In genomic region chr15:63495343-63495742, GRCh38 we compare ENCODE assay signal across 19 cellular contexts. TPM values are rescaled to one million over a fixed set of nuclear protein-coding genes. Genes with fewer than 3 reads are reported as not detected.
DNase-seq lines count a peak whose midpoint lies in the region; ATAC-seq and TF ChIP-seq lines count a peak whose summit lies in the region.
"Had no signal": no experiment of that assay in that cellular context is flagged by ENCODE, and none has a peak within 500 bp of the region (broad histone marks: within the 10 kb centered on the region; RNA-seq: fewer than 3 reads in every experiment).

No MANE protein-coding gene starts in this region.

- H3K36me3 ChIP-seq in CD4-positive, CD25-positive, alpha-beta regulatory T cell (ENCODE audit: control insufficient read depth, insufficient read depth, low read length) = no peaks in the 10 kb centered on the region
- H3K36me3 ChIP-seq in naive thymus-derived CD4-positive, alpha-beta T cell (ENCODE audit: control insufficient read depth in 2 of 3, insufficient read depth in 3 of 3, low read length in 3 of 3) = no peaks in the 10 kb centered on the region
- no peaks in the 10 kb centered on the region for H3K36me3 ChIP-seq in SK-N-SH (replicated peaks in 1 of 2; ENCODE audit: control insufficient read depth in 1 of 2, insufficient read depth in 2 of 2, low read length in 1 of 2)
- H3K36me3 ChIP-seq: BE2C, upper lobe of left lung had no signal

- H3K4me3 ChIP-seq in CD4-positive, CD25-positive, alpha-beta regulatory T cell (ENCODE audit: low read depth, low read length) = peak overlapping the region; percentile 51
- peak overlapping the region; percentile 15 for H3K4me3 ChIP-seq in naive thymus-derived CD4-positive, alpha-beta T cell (ENCODE audit: low read length)
- H3K4me3 ChIP-seq in SK-N-SH (ENCODE audit: low read depth in 2 of 2, low read length in 1 of 2) = no peak overlapping the region
- H3K4me3 ChIP-seq: hepatocyte had no signal

- no peak for TF ChIP-seq EP300 in SK-N-SH (IDR thresholded peaks at IDR 0.05; ENCODE audit: borderline replicate concordance in 1 of 2, low read depth in 1 of 2, low read length in 1 of 2)

- TF ChIP-seq CTCF in SK-N-SH (IDR thresholded peaks at IDR 0.05) = no peak

- no peaks in the 10 kb centered on the region for H3K9me3 ChIP-seq in CD4-positive, CD25-positive, alpha-beta regulatory T cell (ENCODE audit: control insufficient read depth in 2 of 2, low read length in 2 of 2)
- H3K9me3 ChIP-seq in T-helper 17 cell (ENCODE audit: control insufficient read depth, low read length, poor library complexity, severe bottlenecking) (no peaks in the 10 kb centered on the region), SK-N-SH (no peaks in the 10 kb centered on the region)
- no peaks in the 10 kb centered on the region for H3K9me3 ChIP-seq in naive thymus-derived CD4-positive, alpha-beta T cell (ENCODE audit: control insufficient read depth in 2 of 3, low read length in 3 of 3)
- H3K9me3 ChIP-seq: BE2C, upper lobe of left lung had no signal

- peaks cover 62% of the 10 kb centered on the region for H3K4me1 ChIP-seq in CD4-positive, CD25-positive, alpha-beta regulatory T cell (ENCODE audit: control insufficient read depth, insufficient read depth, low read length, poor library complexity, severe bottlenecking)
- peaks cover 63 to 76% of the 10 kb centered on the region in 2 donors for H3K4me1 ChIP-seq in naive thymus-derived CD4-positive, alpha-beta T cell (ENCODE audit: control insufficient read depth in 2 of 2, insufficient read depth in 2 of 2, low read length in 2 of 2)
- H3K4me1 ChIP-seq in SK-N-SH (ENCODE audit: control insufficient read depth in 1 of 2, insufficient read depth in 2 of 2, low read depth in 1 of 2, low read length in 1 of 2) = peaks cover 3 to 6% of the 10 kb centered on the region in 2 experiments; a peak in 2 of 4 replicates

- no peaks in the 10 kb centered on the region for H3K27me3 ChIP-seq in CD4-positive, CD25-positive, alpha-beta regulatory T cell (ENCODE audit: control insufficient read depth, insufficient read depth, low read length)
- H3K27me3 ChIP-seq in naive thymus-derived CD4-positive, alpha-beta T cell (ENCODE audit: control insufficient read depth in 2 of 2, insufficient read depth in 2 of 2, low read length in 2 of 2) = no peaks in the 10 kb centered on the region
- H3K27me3 ChIP-seq in SK-N-SH (ENCODE audit: insufficient read depth) = no peaks in the 10 kb centered on the region
- H3K27me3 ChIP-seq: BE2C, hepatocyte, upper lobe of left lung had no signal

- no peaks in the 10 kb centered on the region for H3K9me2 ChIP-seq in SK-N-SH

- no peaks in the 10 kb centered on the region for H4K20me1 ChIP-seq in SK-N-SH (ENCODE audit: insufficient read depth)

- CTCF ChIA-PET in naive thymus-derived CD4-positive, alpha-beta T cell (lab: Charles Lee) = interaction anchor here (0.9 to 4.6 kb wide), 6 partner anchors 8 to 29 kb away, joined by 3 to 50 read pairs (median 13); partner anchors contain the start of gene USP3
- CTCF ChIA-PET in SK-N-SH (lab: Yijun Ruan, JAX) = interaction anchor here (0.8 to 4.0 kb wide), 5 partner anchors 8 to 115 kb away, joined by 3 to 36 read pairs (median 9); no protein-coding TSS in a partner anchor

- H3K27ac Mint-ChIP-seq in activated CD4-positive, alpha-beta T cell treated with anti-CD3 and anti-CD28 coated beads, Interleukin-2, amount 10 ng/mL, durations not matched to agents 24 days and 14 days = no peak overlapping the region
- H3K27ac Mint-ChIP-seq in CD4-positive, CD25-positive, alpha-beta regulatory T cell = peak overlapping the region; percentile 80 to 86 (median 83)
- no peak overlapping the region for H3K27ac Mint-ChIP-seq in T-helper 17 cell
- peak overlapping the region in 3 of 9 donors; percentile 18 to 97 (median 92) for H3K27ac Mint-ChIP-seq in naive thymus-derived CD4-positive, alpha-beta T cell

- peaks cover 5% of the 10 kb centered on the region for H3F3A ChIP-seq in SK-N-SH (replicated peaks; ENCODE audit: insufficient read depth)

- no peaks in the 10 kb centered on the region for H3K79me2 ChIP-seq in SK-N-SH (ENCODE audit: insufficient read depth)
- H3K79me2 ChIP-seq: hepatocyte had no signal

- no peak for ATAC-seq in CD4-positive, CD25-positive, alpha-beta regulatory T cell (ENCODE audit: low read depth in 2 of 2)
- ATAC-seq in T-helper 17 cell = no peak
- ATAC-seq in naive thymus-derived CD4-positive, alpha-beta T cell = no peak
- ATAC-seq: foreskin keratinocyte had no signal

- no peak overlapping the region for H2AFZ ChIP-seq in SK-N-SH (ENCODE audit: low read depth)
- H2AFZ ChIP-seq: hepatocyte had no signal

- H3K4me1 Mint-ChIP-seq in activated CD4-positive, alpha-beta T cell treated with anti-CD3 and anti-CD28 coated beads, Interleukin-2, amount 10 ng/mL, durations not matched to agents 24 days and 14 days = peaks cover 51% of the 10 kb centered on the region
- peaks cover 6 to 53% (median 43%) of the 10 kb centered on the region in 4 donors for H3K4me1 Mint-ChIP-seq in CD4-positive, CD25-positive, alpha-beta regulatory T cell
- H3K4me1 Mint-ChIP-seq in T-helper 17 cell = peaks cover 39% of the 10 kb centered on the region
- peaks cover 39 to 78% (median 52%) of the 10 kb centered on the region in 7 donors for H3K4me1 Mint-ChIP-seq in naive thymus-derived CD4-positive, alpha-beta T cell

- peak overlapping the region; percentile 99 for H3K27ac ChIP-seq in CD4-positive, CD25-positive, alpha-beta regulatory T cell (ENCODE audit: insufficient read depth, low read length, poor library complexity, severe bottlenecking)
- peak overlapping the region; percentile 97 for H3K27ac ChIP-seq in naive thymus-derived CD4-positive, alpha-beta T cell (ENCODE audit: low read depth, low read length)
- H3K27ac ChIP-seq in SK-N-SH (ENCODE audit: low read depth in 2 of 2, low read length in 1 of 2) = no peak overlapping the region; a peak in 1 of 4 replicates
- H3K27ac ChIP-seq: foreskin keratinocyte, hepatocyte had no signal

- TF ChIP-seq RAD21 in SK-N-SH (IDR thresholded peaks at IDR 0.05; ENCODE audit: low read length) = no peak

- H3K9me3 Mint-ChIP-seq in activated CD4-positive, alpha-beta T cell treated with anti-CD3 and anti-CD28 coated beads, Interleukin-2, amount 10 ng/mL, durations not matched to agents 24 days and 14 days = no peaks in the 10 kb centered on the region
- peaks cover 0 to 1% (median 0%) of the 10 kb centered on the region in 7 donors for H3K9me3 Mint-ChIP-seq in CD4-positive, CD25-positive, alpha-beta regulatory T cell
- H3K9me3 Mint-ChIP-seq in naive thymus-derived CD4-positive, alpha-beta T cell = no peaks in the 10 kb centered on the region
- H3K9me3 Mint-ChIP-seq: H9 had no signal

- WGBS in SK-N-SH (ENCODE audit: low lambda C conversion rate) = 100% methylated on average over 1 of the region's 1 CpG

- POLR2A ChIA-PET in naive thymus-derived CD4-positive, alpha-beta T cell (lab: Charles Lee) = interaction anchor here (1.0 to 13.2 kb wide), 9 partner anchors 7 to 115 kb away, joined by 3 to 281 read pairs (median 4); partner anchors contain the start of gene USP3
- POLR2A ChIA-PET in SK-N-SH (lab: Yijun Ruan, JAX) = interaction anchor here (1.3 kb wide), 1 partner anchor 10 kb away, joined by 5 read pairs; no protein-coding TSS in a partner anchor

- intact Hi-C loops in activated CD4-positive, alpha-beta T cell treated with anti-CD3 and anti-CD28 coated beads, Interleukin-2, amount 10 ng/mL, durations not matched to agents 24 days and 14 days (cut with micrococcal nuclease) = loop anchor here (10.0 kb wide), 1 partner anchor 1399 kb away; no protein-coding TSS in a partner anchor
- intact Hi-C loops in naive thymus-derived CD4-positive, alpha-beta T cell (cut with micrococcal nuclease) = loop anchor here (1.0 kb wide), 2 partner anchors 8 to 9 kb away; partner anchors contain the start of gene USP3 (in 1 of the 2)

- peaks cover 2% of the 10 kb centered on the region for H3K36me3 Mint-ChIP-seq in activated CD4-positive, alpha-beta T cell treated with anti-CD3 and anti-CD28 coated beads, Interleukin-2, amount 10 ng/mL, durations not matched to agents 24 days and 14 days (ENCODE audit: low read depth)
- H3K36me3 Mint-ChIP-seq in CD4-positive, CD25-positive, alpha-beta regulatory T cell = no peaks in the 10 kb centered on the region
- H3K36me3 Mint-ChIP-seq in T-helper 17 cell (ENCODE audit: low read depth) = peaks cover 8% of the 10 kb centered on the region
- peaks cover 0 to 7% (median 0%) of the 10 kb centered on the region in 5 donors for H3K36me3 Mint-ChIP-seq in naive thymus-derived CD4-positive, alpha-beta T cell

- H3K4me3 Mint-ChIP-seq in activated CD4-positive, alpha-beta T cell treated with anti-CD3 and anti-CD28 coated beads, Interleukin-2, amount 10 ng/mL, durations not matched to agents 24 days and 14 days = no peak overlapping the region
- peak overlapping the region in 1 of 4 donors; percentile 56 for H3K4me3 Mint-ChIP-seq in CD4-positive, CD25-positive, alpha-beta regulatory T cell
- H3K4me3 Mint-ChIP-seq in T-helper 17 cell = peak overlapping the region; percentile 19
- H3K4me3 Mint-ChIP-seq in naive thymus-derived CD4-positive, alpha-beta T cell = peak overlapping the region in 6 of 10 donors; percentile 51 to 82 (median 72)

- DNase-seq in activated CD4-positive, alpha-beta T cell treated with anti-CD3 and anti-CD28 coated beads, Interleukin-2, amount 10 ng/mL, durations not matched to agents 24 days and 14 days = peak; percentile 70
- DNase-seq in activated CD4-positive, alpha-beta T cell treated with anti-CD3 and anti-CD28 coated beads, Interleukin-2, amount 50 U/mL, for 48 hours = no peak
- peak in 1 of 3 donors; percentile 54 for DNase-seq in CD4-positive, CD25-positive, alpha-beta regulatory T cell
- DNase-seq in T-helper 17 cell = no peak
- DNase-seq in naive thymus-derived CD4-positive, alpha-beta T cell = no peak
- DNase-seq in NCI-H1105 treated with DMSO at 0.1 percent for 48 hours (lab: John Stamatoyannopoulos, UW) = no peak
- DNase-seq in NCI-H1105 (lab: John Stamatoyannopoulos, UW) = no peak
- no peak for DNase-seq in SK-N-SH
- DNase-seq: activated gamma-delta T cell; foreskin keratinocyte; H9; NCI-H2107; occipital lobe; retina; stimulated activated CD4-positive, alpha-beta T cell treated with anti-CD3 and anti-CD28 coated beads, Interleukin-4, amount 100 ng/mL, for 24 hours; SW 1271; upper lobe of left lung had no signal

- no peaks in the 10 kb centered on the region for H3K27me3 Mint-ChIP-seq in activated CD4-positive, alpha-beta T cell treated with anti-CD3 and anti-CD28 coated beads, Interleukin-2, amount 10 ng/mL, durations not matched to agents 24 days and 14 days
- H3K27me3 Mint-ChIP-seq in CD4-positive, CD25-positive, alpha-beta regulatory T cell = no peaks in the 10 kb centered on the region
- no peaks in the 10 kb centered on the region for H3K27me3 Mint-ChIP-seq in T-helper 17 cell
- no peaks in the 10 kb centered on the region for H3K27me3 Mint-ChIP-seq in naive thymus-derived CD4-positive, alpha-beta T cell

- no peak overlapping the region for H3K9ac ChIP-seq in SK-N-SH

- H3K4me2 ChIP-seq in SK-N-SH = no peak overlapping the region
- H3K4me2 ChIP-seq: hepatocyte had no signal

RNA-seq across cellular contexts. Expression of gene USP3, which starts 9.1 kb away (rescaled TPM):
- 46.7 and 49.2 TPM in 2 replicates for total RNA-seq in activated CD4-positive, alpha-beta T cell treated with anti-CD3 and anti-CD28 coated beads, Interleukin-2, amount 10 ng/mL, durations not matched to agents 24 days and 14 days
- total RNA-seq in CD4-positive, CD25-positive, alpha-beta regulatory T cell = 223 TPM
- 10 to 100 TPM; 49.5 to 57.2 (median 55.3) TPM for polyA plus RNA-seq in CD4-positive, CD25-positive, alpha-beta regulatory T cell
- 100 to 1,000 TPM; 219 to 288 TPM for total RNA-seq in T-helper 17 cell
- 100 to 1,000 TPM in 4 of 5 experiments, 10 to 100 TPM in 1; 64.2 to 288 (median 155) TPM for total RNA-seq in naive thymus-derived CD4-positive, alpha-beta T cell
- 10 to 100 TPM; 53.3 to 62.8 TPM for polyA plus RNA-seq in naive thymus-derived CD4-positive, alpha-beta T cell
- polyA plus RNA-seq in SK-N-SH (2012; rRNA removed) = 9.3 and 10.8 TPM in 2 replicates
- 9.3 and 9.6 TPM in 2 replicates for polyA plus RNA-seq in SK-N-SH (2012; cell fraction: cytosol; rRNA removed)
- 45.6 and 46.7 TPM in 2 replicates for polyA plus RNA-seq in SK-N-SH (2012; cell fraction: nucleus; rRNA removed)

Comparison
In these comparisons a context has a peak if more than half of its experiments do, and no peak if none do; other contexts are left out.
1. H3K27ac Mint-ChIP-seq: peak in CD4-positive, CD25-positive, alpha-beta regulatory T cell (3 of 3); none in activated CD4-positive, alpha-beta T cell treated with anti-CD3 and anti-CD28 coated beads, Interleukin-2, amount 10 ng/mL, durations not matched to agents 24 days and 14 days (single experiment) and T-helper 17 cell (single experiment).
2. H3K27ac ChIP-seq: peak in CD4-positive, CD25-positive, alpha-beta regulatory T cell (single experiment) and naive thymus-derived CD4-positive, alpha-beta T cell (single experiment); none in SK-N-SH (0 of 2).
3. H3K4me3 ChIP-seq: peak in CD4-positive, CD25-positive, alpha-beta regulatory T cell (single experiment) and naive thymus-derived CD4-positive, alpha-beta T cell (single experiment); none in SK-N-SH (0 of 2).